10 cellular contexts compared by ENCODE assay signal in the genomic region with DNA sequence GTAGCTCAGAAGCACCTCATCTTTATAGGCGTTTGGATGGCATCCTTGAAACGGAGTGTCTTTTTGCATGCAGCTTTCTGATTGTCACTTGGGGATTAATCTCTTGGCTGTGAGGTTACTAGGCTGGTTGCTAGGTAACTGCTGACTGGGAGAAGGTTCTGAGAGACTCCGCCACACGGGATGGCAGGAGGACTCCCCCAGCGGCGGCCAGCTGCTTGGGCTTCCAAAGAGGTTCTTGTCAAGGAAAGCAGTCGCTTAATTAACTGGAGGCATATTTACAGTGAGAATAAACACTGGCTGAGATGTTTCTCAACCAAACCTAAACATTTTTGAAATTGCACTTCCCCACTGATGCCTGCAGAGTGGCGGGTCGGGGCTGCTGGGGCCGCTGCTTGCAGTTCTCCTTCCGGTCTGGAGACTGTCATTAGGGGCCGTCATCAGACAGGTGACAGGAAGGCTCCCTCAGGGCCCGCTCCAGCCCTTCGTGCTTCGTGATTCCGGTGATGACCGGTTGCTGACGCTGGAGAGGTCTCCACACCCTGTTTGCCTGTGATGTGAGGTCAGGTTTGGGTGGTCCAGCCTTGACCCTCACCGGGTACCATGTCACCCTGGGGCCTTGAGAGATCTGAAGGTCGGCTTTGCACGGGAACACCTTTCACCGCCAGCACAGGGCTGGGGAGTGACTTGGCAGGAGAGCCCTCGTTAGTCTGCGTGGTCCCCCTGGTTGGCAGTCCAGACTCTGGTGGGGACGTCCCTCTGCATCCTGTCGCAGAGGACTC. TPM values are rescaled to one million over a fixed set of nuclear protein-coding genes. Genes with fewer than 3 reads are reported as not detected.
A peak's percentile ranks its signal among the peaks of the same experiment; 100 is the strongest.
DNase-seq lines count a peak whose midpoint lies in the region; ATAC-seq, FAIRE-seq and TF ChIP-seq lines count a peak whose summit lies in the region.
"Had no signal": no experiment of that assay in that cellular context is flagged by ENCODE, and none has a peak within 500 bp of the region (broad histone marks: within the 10 kb centered on the region; RNA-seq: fewer than 3 reads in every experiment).

No MANE protein-coding gene starts in this region.

- TF ChIP-seq POLR2A in H54 (IDR thresholded peaks at IDR 0.05; ENCODE audit: low read depth, low read length) (no peak), gastroesophageal sphincter (IDR thresholded peaks at IDR 0.05) (no peak)

- no peak for FAIRE-seq in H54 (lab: Jason Lieb, UNC)

- peak; percentile 53 for ATAC-seq in GM19397 (IDR thresholded peaks at IDR 0.05; ENCODE audit: unreplicated experiment)
- ATAC-seq in gastroesophageal sphincter = no peak
- ATAC-seq: esophagus mucosa had no signal

- H3K27ac ChIP-seq in A673 (ENCODE audit: low read depth, low read length, poor library complexity, severe bottlenecking) (no peak overlapping the region), gastroesophageal sphincter (no peak overlapping the region)

- CTCF ChIA-PET in A673 (lab: Charles Lee) = no interaction called here

- no peak for TF ChIP-seq EP300 in gastroesophageal sphincter (IDR thresholded peaks at IDR 0.05)

- H3K4me1 ChIP-seq in A673 (ENCODE audit: insufficient read depth, low read length, poor library complexity, severe bottlenecking) = peaks cover 17% of the 10 kb centered on the region
- H3K4me1 ChIP-seq in gastroesophageal sphincter = no peaks in the 10 kb centered on the region

- intact Hi-C loops in A673 (cut with micrococcal nuclease; ENCODE audit: unreplicated experiment) = no loop called here

- H3K27me3 ChIP-seq in A673 (replicated peaks; ENCODE audit: insufficient read depth, low read depth, low read length, poor library complexity) (peaks cover 4% of the 10 kb centered on the region), gastroesophageal sphincter (peaks cover 93% of the 10 kb centered on the region)

- H3K4me3 ChIP-seq in A673 (ENCODE audit: low read depth, low read length, poor library complexity, severe bottlenecking) (no peak overlapping the region), gastroesophageal sphincter (no peak overlapping the region)

- DNase-seq in A673 (ENCODE audit: low spot score) (peak; percentile 75), NCI-H187 treated with DMSO at 0.1 percent for 48 hours (lab: John Stamatoyannopoulos, UW) (peak; percentile 61), fibroblast of peridontal ligament (ENCODE audit: extremely low read depth) (peak; percentile 14), H54 (ENCODE audit: insufficient read length, low spot score) (no peak), cerebellum (ENCODE audit: low spot score) (no peak), HPDE6-E6E7 (ENCODE audit: extremely low spot score) (no peak)
- DNase-seq: Right ventricle myocardium superior had no signal

- WGBS in gastroesophageal sphincter (ENCODE audit: low coverage in 1 of 2), 2 donors = 17% methylated on average over 17 of the region's 26 CpGs; no CpG with 5 or more reads in 1 of the 2 donors

- 0 out of 2 replicates have a peak, but pooled peaks have one; percentile 12 for TF ChIP-seq CTCF in A673 (conservative IDR thresholded peaks at IDR 0.05; ENCODE audit: low read depth, low read length)
- TF ChIP-seq CTCF in gastroesophageal sphincter (IDR thresholded peaks at IDR 0.05) = no peak

- H3K9me3 ChIP-seq in A673 (ENCODE audit: low read depth, low read length, poor library complexity, severe bottlenecking) (no peaks in the 10 kb centered on the region), gastroesophageal sphincter (peaks cover 0 to 10% (median 0%) of the 10 kb centered on the region in 3 donors)

- no peaks in the 10 kb centered on the region for H3K36me3 ChIP-seq in A673 (ENCODE audit: insufficient read depth, low read length, poor library complexity, severe bottlenecking)
- no peaks in the 10 kb centered on the region for H3K36me3 ChIP-seq in gastroesophageal sphincter

- POLR2A ChIA-PET in A673 (lab: Charles Lee; ENCODE audit: low non-redundant PET) = no interaction called here

- no TSS peak for BruUV-seq in A673 (replicated peaks; lab: Mats Ljungman, UMichigan)

RNA-seq across cellular contexts. Expression of a gene that starts 9.1 kb away (rescaled TPM):
- 1.3 and 2.7 TPM in 2 replicates for total RNA-seq in A673 (2021)
- 223 TPM for total RNA-seq in cerebellum
- 1 to 10 TPM in 2 of 4 donors, under 1 TPM in 2; 0.15 to 4.8 (median 1.4) TPM for total RNA-seq in gastroesophageal sphincter

Comparison
In these comparisons a context has a peak if more than half of its experiments do, and no peak if none do; other contexts are left out.
1. DNase-seq: peak in A673 (single experiment), NCI-H187 treated with DMSO at 0.1 percent for 48 hours (single experiment) and fibroblast of peridontal ligament (single experiment); none in H54 (single experiment), cerebellum (single experiment) and HPDE6-E6E7 (single experiment).
2. RNA of a gene that starts 9.1 kb away (total RNA-seq): 223 TPM in cerebellum (single experiment); 0.15 to 4.8 TPM in gastroesophageal sphincter and 1.3 to 2.7 TPM in A673; every median in the first group is over 10 times any median in the second.